8 cellular contexts compared by ENCODE assay signal in genomic region chr5:136080483-136081180, GRCh38. TPM values are rescaled to one million over a fixed set of nuclear protein-coding genes. Genes with fewer than 3 reads are reported as not detected.
A peak's percentile ranks its signal among the peaks of the same experiment; 100 is the strongest.
DNase-seq lines count a peak whose midpoint lies in the region; ATAC-seq, FAIRE-seq and TF ChIP-seq lines count a peak whose summit lies in the region.

No MANE protein-coding gene starts in this region.

- in situ Hi-C loops in HepG2 (cut with HindIII; ENCODE audit: extremely low pct_ligation_motif_present, low pct_unique_long_range_greater_than_20kb) = loop anchor here (5.0 kb wide), 1 partner anchor 193 kb away; no protein-coding TSS in a partner anchor

- no peak for TF ChIP-seq POLR2A in HepG2 (IDR thresholded peaks at IDR 0.05; ENCODE audit: insufficient read depth in 1 of 2, low read depth in 2 of 2, low read length in 2 of 2)

- H3K36me3 ChIP-seq in WERI-Rb-1 = no peaks in the 10 kb centered on the region
- no peaks in the 10 kb centered on the region for H3K36me3 ChIP-seq in HepG2 (replicated peaks in 1 of 2; ENCODE audit: control insufficient read depth in 1 of 2, insufficient read depth in 2 of 2, low read length in 2 of 2)

- TF ChIP-seq EP300 in HepG2 (IDR thresholded peaks at IDR 0.05; ENCODE audit: low read depth in 2 of 2, low read length in 2 of 2) (no peak), HepG2 (CRISPR knock-in tag; IDR thresholded peaks at IDR 0.05; ENCODE audit: borderline replicate concordance) (no peak)

- POLR2A ChIA-PET in HepG2 (lab: Yijun Ruan, JAX) = no interaction called here

- ATAC-seq in GM19328 (IDR thresholded peaks at IDR 0.05; ENCODE audit: unreplicated experiment) (peak; percentile 92), HG03378 (IDR thresholded peaks at IDR 0.05; ENCODE audit: unreplicated experiment) (peak; percentile 93), HepG2 (no peak)

- BruUV-seq in HepG2 (replicated peaks; lab: Mats Ljungman, UMichigan) = no TSS peak

- WGBS in HepG2 (ENCODE audit: low lambda C conversion rate) = 96% methylated on average over 19 of the region's 34 CpGs

- H3K9ac ChIP-seq in HepG2 (ENCODE audit: insufficient read depth, low read depth, low read length) = no peak overlapping the region

- H3K4me2 ChIP-seq in HepG2 (ENCODE audit: low read depth, low read length) = peak overlapping the region; percentile 21; the same call in 1 of the 2 replicates

- no peak overlapping the region for H2AFZ ChIP-seq in HepG2 (ENCODE audit: low read length)

- CTCF ChIA-PET in HepG2 (lab: Yijun Ruan, JAX; ENCODE audit: low intra/inter-chr PET ratio, low total read pairs) = interaction anchor here (2.9 to 3.6 kb wide), 2 partner anchors 136 to 193 kb away, joined by 23 to 27 read pairs; no protein-coding TSS in a partner anchor

- TF ChIP-seq RAD21 in HepG2 (CRISPR knock-in tag; IDR thresholded peaks at IDR 0.05) = no peak

- no peaks in the 10 kb centered on the region for H3K79me2 ChIP-seq in HepG2 (ENCODE audit: insufficient read depth, low read length)

- no peaks in the 10 kb centered on the region for H3K9me3 ChIP-seq in WERI-Rb-1 (ENCODE audit: severe bottlenecking)
- no peaks in the 10 kb centered on the region for H3K9me3 ChIP-seq in HepG2 (ENCODE audit: low read length)

- H3K27me3 ChIP-seq in WERI-Rb-1 (ENCODE audit: insufficient read depth, low read depth, severe bottlenecking) = no peaks in the 10 kb centered on the region
- no peaks in the 10 kb centered on the region for H3K27me3 ChIP-seq in HepG2 (ENCODE audit: control insufficient read depth in 1 of 2, insufficient read depth in 2 of 2, low read length in 2 of 2)

- no peak for FAIRE-seq in HepG2 (lab: Jason Lieb, UNC)

- intact Hi-C loops in HepG2 (cut with micrococcal nuclease; ENCODE audit: unreplicated experiment) = loop anchor here (5.0 kb wide), 1 partner anchor 92 kb away; no protein-coding TSS in a partner anchor

- H4K20me1 ChIP-seq in HepG2 (ENCODE audit: insufficient read depth, low read length) = no peaks in the 10 kb centered on the region

- DNase-seq in AG08395 (ENCODE audit: low spot score) (peak; percentile 77), WERI-Rb-1 (peak; percentile 78), choroid plexus epithelial cell (ENCODE audit: low read depth) (peak; percentile 92), HepG2 (ENCODE audit: low spot score) (no peak), NCI-H524 treated with DMSO at 0.1 percent for 48 hours (lab: John Stamatoyannopoulos, UW) (no peak)
- peak; percentile 39 for DNase-seq in stimulated activated CD4-positive, alpha-beta T cell treated with anti-CD3 and anti-CD28 coated beads, Interleukin-4, amount 100 ng/mL, for 1 hour

- H3K27ac ChIP-seq in WERI-Rb-1 = peak overlapping the region; percentile 71
- no peak overlapping the region for H3K27ac ChIP-seq in HepG2 (ENCODE audit: extremely low read length, insufficient read depth, low read length)

- peak overlapping the region; percentile 46 for H3K4me3 ChIP-seq in WERI-Rb-1 (ENCODE audit: low read depth, low read length)
- H3K4me3 ChIP-seq in choroid plexus epithelial cell (ENCODE audit: low read depth, low read length) = peak overlapping the region; percentile 65
- no peak overlapping the region for H3K4me3 ChIP-seq in HepG2 (replicated peaks in 1 of 3; ENCODE audit: insufficient read depth in 1 of 3, low read depth in 2 of 3, low read length in 3 of 3)

- TF ChIP-seq CTCF in WERI-Rb-1 (IDR thresholded peaks at IDR 0.05; ENCODE audit: low read depth, low read length) = no peak
- no peak for TF ChIP-seq CTCF in choroid plexus epithelial cell (conservative IDR thresholded peaks at IDR 0.05; ENCODE audit: low read depth, low read length)
- TF ChIP-seq CTCF in HepG2 (CRISPR knock-in tag; IDR thresholded peaks at IDR 0.05) = no peak

- H3K4me1 ChIP-seq in HepG2 (ENCODE audit: insufficient read depth, low read length) = peaks cover 29% of the 10 kb centered on the region

TF ChIP-seq in HepG2, 621 proteins besides CTCF, POLR2A, EP300 and RAD21:
- TF ChIP-seq ZBTB46 (CRISPR knock-in tag; IDR thresholded peaks at IDR 0.05; ENCODE audit: borderline replicate concordance) = no peak
- TF ChIP-seq GABPB1 (CRISPR knock-in tag; IDR thresholded peaks at IDR 0.05) = peak; percentile 18; the same call in 1 of the 2 replicates
- TF ChIP-seq ZNF709 (CRISPR knock-in tag; IDR thresholded peaks at IDR 0.05) = no peak
TF ChIP-seq in HepG2: peak in this region for 1.

RNA-seq across cellular contexts. Expression of gene TGFBI, which starts 51.8 kb away (rescaled TPM):
- total RNA-seq in HepG2 (2016; rRNA removed; fragmentation: Illumina TruSeq; extraction: Trizol) = 138 and 275 TPM in 2 replicates
- total RNA-seq in HepG2 (2016; cell fraction: cytosol; rRNA removed; fragmentation: Illumina TruSeq; extraction: Trizol; ENCODE audit: low read depth) = 50.3 and 55.8 TPM in 2 replicates
- 131 and 276 TPM in 2 replicates for total RNA-seq in HepG2 (2016; cell fraction: insoluble cytoplasmic fraction; rRNA removed; fragmentation: Illumina TruSeq; extraction: Trizol)
- 113 and 131 TPM in 2 replicates for total RNA-seq in HepG2 (2016; cell fraction: membrane; rRNA removed; fragmentation: Illumina TruSeq; extraction: Trizol)
- 247 and 314 TPM in 2 replicates for total RNA-seq in HepG2 (2016; cell fraction: nucleus; rRNA removed; fragmentation: Illumina TruSeq; extraction: Trizol)
- polyA plus RNA-seq in HepG2 (2011; rRNA removed) = 441 and 457 TPM in 2 replicates
- 304 and 337 TPM in 2 replicates for polyA plus RNA-seq in HepG2 (2011; cell fraction: cytosol; rRNA removed)
- 658 and 897 TPM in 2 replicates for polyA plus RNA-seq in HepG2 (2011; cell fraction: nucleus; rRNA removed)
- polyA plus RNA-seq in HepG2 (2012) = 309 and 371 TPM in 2 replicates
- 43.1 and 46.7 TPM in 2 replicates for polyA plus RNA-seq in HepG2 (2016; cell fraction: cytosol; fragmentation: Illumina TruSeq; extraction: Trizol; ENCODE audit: low read depth)
- 120 and 134 TPM in 2 replicates for polyA plus RNA-seq in HepG2 (2016; cell fraction: insoluble cytoplasmic fraction; fragmentation: Illumina TruSeq; extraction: Trizol; ENCODE audit: low read depth)
- 83.1 and 98.3 TPM in 2 replicates for polyA plus RNA-seq in HepG2 (2016; cell fraction: membrane; fragmentation: Illumina TruSeq; extraction: Trizol; ENCODE audit: low read depth)
- 385 and 414 TPM in 2 replicates for polyA plus RNA-seq in HepG2 (2016; cell fraction: nucleus; fragmentation: Illumina TruSeq; extraction: Trizol; ENCODE audit: insufficient read depth, low read depth)
- 25.5 and 364 TPM in 2 replicates for polyA minus RNA-seq in HepG2 (2011; rRNA and poly(A)+ RNA removed; ENCODE audit: low replicate concordance)
- 249 and 302 TPM in 2 replicates for polyA minus RNA-seq in HepG2 (2011; cell fraction: cytosol; rRNA and poly(A)+ RNA removed)
- 204 and 216 TPM in 2 replicates for polyA minus RNA-seq in HepG2 (2011; cell fraction: nucleus; rRNA and poly(A)+ RNA removed)

RNA-seq across cellular contexts. Expression of gene SMAD5, which starts 52.0 kb away (rescaled TPM):
- total RNA-seq in HepG2 (2016; rRNA removed; fragmentation: Illumina TruSeq; extraction: Trizol) = 48.5 and 81.0 TPM in 2 replicates
- total RNA-seq in HepG2 (2016; cell fraction: cytosol; rRNA removed; fragmentation: Illumina TruSeq; extraction: Trizol; ENCODE audit: low read depth) = 58.3 and 63.0 TPM in 2 replicates
- 49.9 and 76.4 TPM in 2 replicates for total RNA-seq in HepG2 (2016; cell fraction: insoluble cytoplasmic fraction; rRNA removed; fragmentation: Illumina TruSeq; extraction: Trizol)
- total RNA-seq in HepG2 (2016; cell fraction: membrane; rRNA removed; fragmentation: Illumina TruSeq; extraction: Trizol) = 32.5 and 33.6 TPM in 2 replicates
- 50.6 and 52.2 TPM in 2 replicates for total RNA-seq in HepG2 (2016; cell fraction: nucleus; rRNA removed; fragmentation: Illumina TruSeq; extraction: Trizol)
- 27.2 and 30.0 TPM in 2 replicates for polyA plus RNA-seq in HepG2 (2011; rRNA removed)
- polyA plus RNA-seq in HepG2 (2011; cell fraction: cytosol; rRNA removed) = 13.9 and 22.3 TPM in 2 replicates
- polyA plus RNA-seq in HepG2 (2011; cell fraction: nucleus; rRNA removed) = 25.7 and 30.1 TPM in 2 replicates
- 18.8 and 19.5 TPM in 2 replicates for polyA plus RNA-seq in HepG2 (2012)
- 1.1 and 1.2 TPM in 2 replicates for polyA plus RNA-seq in HepG2 (2016; cell fraction: cytosol; fragmentation: Illumina TruSeq; extraction: Trizol; ENCODE audit: low read depth)
- polyA plus RNA-seq in HepG2 (2016; cell fraction: insoluble cytoplasmic fraction; fragmentation: Illumina TruSeq; extraction: Trizol; ENCODE audit: low read depth) = 30.1 and 33.0 TPM in 2 replicates
- 3.2 and 3.4 TPM in 2 replicates for polyA plus RNA-seq in HepG2 (2016; cell fraction: membrane; fragmentation: Illumina TruSeq; extraction: Trizol; ENCODE audit: low read depth)
- polyA plus RNA-seq in HepG2 (2016; cell fraction: nucleus; fragmentation: Illumina TruSeq; extraction: Trizol; ENCODE audit: insufficient read depth, low read depth) = 21.9 and 22.9 TPM in 2 replicates
- 56.3 and 87.9 TPM in 2 replicates for polyA minus RNA-seq in HepG2 (2011; rRNA and poly(A)+ RNA removed; ENCODE audit: low replicate concordance)
- polyA minus RNA-seq in HepG2 (2011; cell fraction: cytosol; rRNA and poly(A)+ RNA removed) = 43.4 and 52.4 TPM in 2 replicates
- 111 and 120 TPM in 2 replicates for polyA minus RNA-seq in HepG2 (2011; cell fraction: nucleus; rRNA and poly(A)+ RNA removed)

Comparison
In these comparisons a context has a peak if more than half of its experiments do, and no peak if none do; other contexts are left out.
1. DNase-seq: peak in AG08395 (single experiment), WERI-Rb-1 (single experiment), choroid plexus epithelial cell (single experiment) and stimulated activated CD4-positive, alpha-beta T cell treated with anti-CD3 and anti-CD28 coated beads, Interleukin-4, amount 100 ng/mL, for 1 hour (single experiment); none in HepG2 (single experiment) and NCI-H524 treated with DMSO at 0.1 percent for 48 hours (single experiment).
2. H3K4me3 ChIP-seq: peak in WERI-Rb-1 (single experiment) and choroid plexus epithelial cell (single experiment); none in HepG2 (0 of 3).